8 cellular contexts compared by ENCODE assay signal in the genomic region with DNA sequence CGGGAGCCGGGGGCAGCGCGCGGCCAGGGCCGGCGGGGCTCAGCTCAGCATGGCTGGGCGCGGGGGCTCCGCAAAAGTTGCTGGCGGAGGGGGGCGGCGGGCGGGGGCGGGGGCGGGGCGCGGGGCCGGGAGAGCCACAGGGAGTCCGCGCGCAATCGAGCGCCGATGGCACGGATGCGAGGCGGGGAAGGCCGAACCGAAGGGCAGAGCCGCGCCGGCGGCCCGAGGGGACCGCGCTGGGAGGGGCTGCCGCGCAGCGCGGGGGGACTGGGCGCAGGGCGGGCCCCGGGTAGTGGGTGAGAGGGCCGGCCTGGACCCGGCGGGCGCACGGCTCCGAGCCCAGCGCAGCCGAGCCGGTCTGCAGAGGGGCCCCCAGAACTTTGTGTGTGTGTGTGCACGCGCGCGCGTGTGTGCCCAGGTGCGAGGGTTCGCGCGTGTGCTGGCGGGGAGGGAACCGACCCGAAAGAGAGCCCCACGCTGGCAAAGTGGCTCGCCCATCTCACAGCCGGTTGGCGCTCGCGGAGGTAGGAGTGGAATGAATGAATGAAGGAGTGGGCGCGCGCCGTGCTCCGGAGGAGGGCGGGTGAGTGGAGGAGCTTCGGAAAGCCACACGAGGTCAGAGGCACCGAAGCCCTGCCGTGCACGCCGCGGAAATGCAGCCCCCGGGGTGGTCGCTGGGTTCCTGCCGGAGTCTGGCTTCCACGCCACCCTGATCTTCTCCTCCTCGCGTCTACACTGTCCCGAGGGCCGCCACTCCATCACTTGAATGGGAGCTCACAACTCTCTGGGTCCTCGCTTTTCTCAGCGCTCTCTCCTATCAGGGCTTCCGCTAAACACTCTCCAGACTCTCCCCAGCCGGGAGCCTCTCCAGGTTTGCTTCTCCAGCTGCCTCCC. TPM values are rescaled to one million over a fixed set of nuclear protein-coding genes. Genes with fewer than 3 reads are reported as not detected.
DNase-seq lines count a peak whose midpoint lies in the region; ATAC-seq and TF ChIP-seq lines count a peak whose summit lies in the region.

TSS of gene HIPK2 (minus strand) at position 51 of the 894 bp plus-strand sequence. CDS start 375 bp downstream, outside the sequence.

- no peaks in the 10 kb centered on the region for H3K36me3 Mint-ChIP-seq in CD4-positive, CD25-positive, alpha-beta regulatory T cell
- H3K36me3 Mint-ChIP-seq in activated T-cell treated with anti-CD3 and anti-CD28 coated beads, Interleukin-2, amount 50 U/mL, for 72 hours (ENCODE audit: insufficient read depth in 2 of 2), result peaks cover 5 to 7% of the 10 kb centered on the region in 2 donors
- peaks cover 7% of the 10 kb centered on the region for H3K36me3 Mint-ChIP-seq in stimulated activated memory B cell treated with anti-CD40 and anti-IgM and Interleukin-4, amounts not matched to agents 10 μg/mL and 1 μg/mL and 100 μg/mL, for 72 hours

- H3K9me3 ChIP-seq in CD4-positive, CD25-positive, alpha-beta regulatory T cell (ENCODE audit: control insufficient read depth in 2 of 2, low read length in 2 of 2), result no peaks in the 10 kb centered on the region
- H3K9me3 ChIP-seq in PC-3 (ENCODE audit: low read length) (no peaks in the 10 kb centered on the region), esophagus muscularis mucosa (no peaks in the 10 kb centered on the region), muscle layer of duodenum (ENCODE audit: control insufficient read depth in 1 of 2, low read length in 2 of 2) (no peaks in the 10 kb centered on the region)

- H3K36me3 ChIP-seq in CD4-positive, CD25-positive, alpha-beta regulatory T cell (ENCODE audit: control insufficient read depth, insufficient read depth, low read length), result no peaks in the 10 kb centered on the region
- H3K36me3 ChIP-seq in PC-3 (ENCODE audit: low read depth, low read length) (peaks cover 8% of the 10 kb centered on the region; the same call in 1 of the 2 replicates), esophagus muscularis mucosa (peaks cover 0 to 3% (median 0%) of the 10 kb centered on the region in 4 donors), muscle layer of duodenum (ENCODE audit: control insufficient read depth in 1 of 2, insufficient read depth in 2 of 2, low read length in 2 of 2) (peaks cover 0 to 8% of the 10 kb centered on the region in 2 donors)

- peak within 1 kb of the TSS; percentile 93 to 98 (median 95) for H3K4me3 Mint-ChIP-seq in CD4-positive, CD25-positive, alpha-beta regulatory T cell
- H3K4me3 Mint-ChIP-seq in activated T-cell treated with anti-CD3 and anti-CD28 coated beads, Interleukin-2, amount 50 U/mL, for 72 hours, result peak within 1 kb of the TSS; percentile 97 to 99
- H3K4me3 Mint-ChIP-seq in stimulated activated memory B cell treated with anti-CD40 and anti-IgM and Interleukin-4, amounts not matched to agents 10 μg/mL and 1 μg/mL and 100 μg/mL, for 72 hours, result peak within 1 kb of the TSS; percentile 97

- CTCF ChIA-PET in PC-3 (lab: Charles Lee), result interaction anchor here (0.7 kb wide), 1 partner anchor 125 kb away, joined by 4 read pairs; no protein-coding TSS in a partner anchor

- peaks cover 71% of the 10 kb centered on the region for H3K79me2 ChIP-seq in PC-3 (ENCODE audit: low read length)

- H3K27me3 Mint-ChIP-seq in CD4-positive, CD25-positive, alpha-beta regulatory T cell, result peaks cover 24% of the 10 kb centered on the region
- peaks cover 25% of the 10 kb centered on the region for H3K27me3 Mint-ChIP-seq in activated T-cell treated with anti-CD3 and anti-CD28 coated beads, Interleukin-2, amount 50 U/mL, for 72 hours (ENCODE audit: low read depth)
- H3K27me3 Mint-ChIP-seq in stimulated activated memory B cell treated with anti-CD40 and anti-IgM and Interleukin-4, amounts not matched to agents 10 μg/mL and 1 μg/mL and 100 μg/mL, for 72 hours, result no peaks in the 10 kb centered on the region

- H4K20me1 ChIP-seq in PC-3 (ENCODE audit: low read length), result 0 out of 2 replicates have a peak, but pooled peaks cover 1% of the 10 kb centered on the region

- DNase-seq in CD4-positive, CD25-positive, alpha-beta regulatory T cell, result peak; percentile 60 to 66 (median 66)
- peak; percentile 81 for DNase-seq in PC-3
- peak; percentile 75 to 77 for DNase-seq in activated T-cell treated with anti-CD3 and anti-CD28 coated beads, Interleukin-2, amount 50 U/mL, for 72 hours
- no peak for DNase-seq in esophagus muscularis mucosa (ENCODE audit: extremely low spot score)

- peak within 1 kb of the TSS; percentile 94 for H3K4me2 ChIP-seq in PC-3 (ENCODE audit: low read length)

- peak within 1 kb of the TSS; percentile 72 for H3K27ac ChIP-seq in CD4-positive, CD25-positive, alpha-beta regulatory T cell (ENCODE audit: insufficient read depth, low read length, poor library complexity, severe bottlenecking)
- H3K27ac ChIP-seq in PC-3 (ENCODE audit: low read length), result peak within 1 kb of the TSS; percentile 99
- peak within 1 kb of the TSS; percentile 94 to 95 (median 95) for H3K27ac ChIP-seq in esophagus muscularis mucosa (replicated peaks in 1 of 4)
- H3K27ac ChIP-seq in muscle layer of duodenum (ENCODE audit: low read length), result peak within 1 kb of the TSS; percentile 95

- under 1% methylated on average over 38 of the region's 96 CpGs for WGBS in esophagus muscularis mucosa

- no peak for TF ChIP-seq POLR2A in esophagus muscularis mucosa (IDR thresholded peaks at IDR 0.05; ENCODE audit: low read depth)

- peak within 1 kb of the TSS; percentile 81 for H2AFZ ChIP-seq in PC-3 (ENCODE audit: low read length)

- TF ChIP-seq CTCF in PC-3 (conservative IDR thresholded peaks at IDR 0.05; ENCODE audit: low read depth, low read length), result no peak
- TF ChIP-seq CTCF in esophagus muscularis mucosa (IDR thresholded peaks at IDR 0.05), result no peak

- peak within 1 kb of the TSS; percentile 99 for H3K4me3 ChIP-seq in CD4-positive, CD25-positive, alpha-beta regulatory T cell (ENCODE audit: low read depth, low read length)
- H3K4me3 ChIP-seq in PC-3 (ENCODE audit: low read length) (peak within 1 kb of the TSS; percentile 84), esophagus muscularis mucosa (peak within 1 kb of the TSS; percentile 80 to 93 (median 89)), muscle layer of duodenum (ENCODE audit: low read depth in 1 of 2, low read length in 2 of 2) (peak within 1 kb of the TSS; percentile 86 to 96)

- peak within 1 kb of the TSS; percentile 92 to 97 (median 96) for H3K27ac Mint-ChIP-seq in CD4-positive, CD25-positive, alpha-beta regulatory T cell
- H3K27ac Mint-ChIP-seq in activated T-cell treated with anti-CD3 and anti-CD28 coated beads, Interleukin-2, amount 50 U/mL, for 72 hours, result peak within 1 kb of the TSS; percentile 96
- H3K27ac Mint-ChIP-seq in stimulated activated memory B cell treated with anti-CD40 and anti-IgM and Interleukin-4, amounts not matched to agents 10 μg/mL and 1 μg/mL and 100 μg/mL, for 72 hours, result peak within 1 kb of the TSS; percentile 93

- H3K9ac ChIP-seq in PC-3 (ENCODE audit: low read length), result peak within 1 kb of the TSS; percentile 98

- peaks cover 18% of the 10 kb centered on the region for H3F3A ChIP-seq in PC-3 (ENCODE audit: low read length, unreplicated experiment)

- TSS peak; percentile 5 for BruUV-seq in PC-3 (replicated peaks; lab: Mats Ljungman, UMichigan)

- no peaks in the 10 kb centered on the region for H3K9me2 ChIP-seq in PC-3 (replicated peaks; ENCODE audit: low read length)

- no peak for TF ChIP-seq EP300 in esophagus muscularis mucosa (IDR thresholded peaks at IDR 0.05)

- peaks cover 17% of the 10 kb centered on the region for H3K4me1 ChIP-seq in CD4-positive, CD25-positive, alpha-beta regulatory T cell (ENCODE audit: control insufficient read depth, insufficient read depth, low read length, poor library complexity, severe bottlenecking)
- H3K4me1 ChIP-seq in PC-3 (ENCODE audit: insufficient read depth, low read length) (peaks cover 46% of the 10 kb centered on the region), esophagus muscularis mucosa (peaks cover 19 to 42% (median 33%) of the 10 kb centered on the region in 4 donors), muscle layer of duodenum (ENCODE audit: control insufficient read depth in 1 of 2, insufficient read depth in 2 of 2, low read length in 2 of 2) (peaks cover 14% of the 10 kb centered on the region in 2 donors)

- H3K27me3 ChIP-seq in CD4-positive, CD25-positive, alpha-beta regulatory T cell (ENCODE audit: control insufficient read depth, insufficient read depth, low read length), result peaks cover 25% of the 10 kb centered on the region
- H3K27me3 ChIP-seq in PC-3 (ENCODE audit: low read length), result no peaks in the 10 kb centered on the region
- no peaks in the 10 kb centered on the region for H3K27me3 ChIP-seq in esophagus muscularis mucosa
- no peaks in the 10 kb centered on the region for H3K27me3 ChIP-seq in muscle layer of duodenum (ENCODE audit: low read depth, low read length)

- H3K4me1 Mint-ChIP-seq in CD4-positive, CD25-positive, alpha-beta regulatory T cell, result peaks cover 23 to 40% (median 24%) of the 10 kb centered on the region in 4 donors
- peaks cover 48% of the 10 kb centered on the region for H3K4me1 Mint-ChIP-seq in activated T-cell treated with anti-CD3 and anti-CD28 coated beads, Interleukin-2, amount 50 U/mL, for 72 hours (ENCODE audit: low read depth)
- H3K4me1 Mint-ChIP-seq in stimulated activated memory B cell treated with anti-CD40 and anti-IgM and Interleukin-4, amounts not matched to agents 10 μg/mL and 1 μg/mL and 100 μg/mL, for 72 hours, result peaks cover 48% of the 10 kb centered on the region

- peaks cover 0 to 3% (median 0%) of the 10 kb centered on the region in 7 donors for H3K9me3 Mint-ChIP-seq in CD4-positive, CD25-positive, alpha-beta regulatory T cell
- no peaks in the 10 kb centered on the region for H3K9me3 Mint-ChIP-seq in activated T-cell treated with anti-CD3 and anti-CD28 coated beads, Interleukin-2, amount 50 U/mL, for 72 hours
- no peaks in the 10 kb centered on the region for H3K9me3 Mint-ChIP-seq in stimulated activated memory B cell treated with anti-CD40 and anti-IgM and Interleukin-4, amounts not matched to agents 10 μg/mL and 1 μg/mL and 100 μg/mL, for 72 hours

- POLR2A ChIA-PET in PC-3 (lab: Charles Lee; ENCODE audit: unreplicated experiment), result interaction anchor here (0.6 to 0.7 kb wide), 2 partner anchors 97 to 190 kb away, joined by 7 read pairs; no protein-coding TSS in a partner anchor

- ATAC-seq in CD4-positive, CD25-positive, alpha-beta regulatory T cell (ENCODE audit: low read depth in 2 of 2), result peak; percentile 58 to 64
- ATAC-seq in GM19372 (IDR thresholded peaks at IDR 0.05; ENCODE audit: low read depth, unreplicated experiment), result peak; percentile 63
- ATAC-seq in HG03558 (IDR thresholded peaks at IDR 0.05; ENCODE audit: extremely low read depth, unreplicated experiment), result peak; percentile 47
- ATAC-seq in PC-3, result peak; percentile 48
- peak; percentile 45 to 60 for ATAC-seq in activated T-cell treated with anti-CD3 and anti-CD28 coated beads, Interleukin-2, amount 50 U/mL, for 72 hours (replicated peaks in 1 of 2)
- ATAC-seq in stimulated activated memory B cell treated with anti-CD40 and anti-IgM and Interleukin-4, amounts not matched to agents 10 μg/mL and 1 μg/mL and 100 μg/mL, for 72 hours, result peak; percentile 79

- intact Hi-C loops in PC-3 (cut with micrococcal nuclease), result loop anchor here (2.0 to 5.0 kb wide), 3 partner anchors 173 to 399 kb away; partner anchors contain the start of gene KDM7A
- intact Hi-C loops in esophagus muscularis mucosa (cut with DNase I), result loop anchor here (2.0 to 10.0 kb wide), 4 partner anchors 41 to 225 kb away; no protein-coding TSS in a partner anchor

RNA-seq across cellular contexts. Expression of gene HIPK2, which starts in this region (rescaled TPM):
- 17.5 TPM for total RNA-seq in CD4-positive, CD25-positive, alpha-beta regulatory T cell
- 1 to 10 TPM in 1 of 4 donors, under 1 TPM in 3; 0.44 to 1.3 (median 0.68) TPM for polyA plus RNA-seq in CD4-positive, CD25-positive, alpha-beta regulatory T cell
- total RNA-seq in PC-3 (2014; rRNA removed) (38.1 and 46.0 TPM in 2 replicates), esophagus muscularis mucosa (10 to 100 TPM; 20.9 to 40.9 (median 26.7) TPM)
- total RNA-seq in activated T-cell treated with anti-CD3 and anti-CD28 coated beads, Interleukin-2, amount 50 U/mL, for 72 hours, result 10 to 100 TPM; 28.7 to 35.4 TPM
